Comparison of ENCODE assay signal across 1 cellular context in the genomic region with DNA sequence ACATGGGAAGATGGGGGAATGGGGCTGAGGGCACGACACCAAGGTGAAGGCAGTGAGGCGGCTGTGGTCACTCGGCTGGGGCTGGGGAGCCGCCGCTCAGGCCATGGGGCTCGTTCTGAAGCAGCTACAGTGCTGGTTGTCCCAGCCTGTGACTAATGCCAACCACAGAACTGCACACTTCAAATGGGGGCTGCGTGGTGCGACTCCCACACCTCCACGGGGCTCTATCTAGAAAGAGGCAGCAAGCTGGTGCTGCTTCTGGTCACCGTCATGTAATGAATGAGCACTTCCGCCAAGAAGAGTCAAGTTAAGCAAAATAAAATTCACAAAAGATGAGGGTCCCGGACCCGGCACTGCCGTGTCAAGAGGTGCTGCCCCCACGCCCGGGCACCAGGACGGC.
TF ChIP-seq lines count a peak whose summit lies in the region.

No MANE protein-coding gene starts in this region.

TF ChIP-seq in H1, 55 proteins besides CTCF, POLR2A, EP300 and RAD21:
- TF ChIP-seq NRF1 (IDR thresholded peaks at IDR 0.05; ENCODE audit: low read depth, low read length): no peak
- TF ChIP-seq SIN3A (conservative IDR thresholded peaks at IDR 0.05 in 1 of 2, IDR thresholded peaks at IDR 0.05 in 1 of 2; ENCODE audit: low read depth in 1 of 2, low read length in 2 of 2): no peak
- no peak for TF ChIP-seq SP2 (IDR thresholded peaks at IDR 0.05; ENCODE audit: low read length)
- TF ChIP-seq POLR2AphosphoS5 (IDR thresholded peaks at IDR 0.05; ENCODE audit: low read depth, low read length): no peak
- no peak for TF ChIP-seq SAP30 (IDR thresholded peaks at IDR 0.05; ENCODE audit: insufficient read depth, insufficient replicate concordance, low read length)
- TF ChIP-seq TEAD4 (IDR thresholded peaks at IDR 0.05; ENCODE audit: low read depth, low read length): no peak
- no peak for TF ChIP-seq ASH2L (IDR thresholded peaks at IDR 0.05; ENCODE audit: low read length)
- no peak for TF ChIP-seq JUND (IDR thresholded peaks at IDR 0.05; ENCODE audit: low read length)
- no peak for TF ChIP-seq YY1 (IDR thresholded peaks at IDR 0.05; ENCODE audit: low read depth, low read length)
- TF ChIP-seq SP1 (IDR thresholded peaks at IDR 0.05; ENCODE audit: low read depth, low read length): no peak
- no peak for TF ChIP-seq RFX5 (IDR thresholded peaks at IDR 0.05; ENCODE audit: borderline replicate concordance, low read depth, low read length)
- TF ChIP-seq SUZ12 (IDR thresholded peaks at IDR 0.05; ENCODE audit: low read length): no peak
- no peak for TF ChIP-seq EZH2 (IDR thresholded peaks at IDR 0.05; ENCODE audit: low read depth, low read length, severe bottlenecking)
- no peak for TF ChIP-seq TAF7 (optimal IDR thresholded peaks at IDR 0.05; ENCODE audit: borderline replicate concordance, low read depth, low read length)
- TF ChIP-seq JUN (IDR thresholded peaks at IDR 0.05; ENCODE audit: low read depth, low read length): no peak
- no peak for TF ChIP-seq EGR1 (IDR thresholded peaks at IDR 0.05; ENCODE audit: borderline replicate concordance, low read depth, low read length)
- TF ChIP-seq HDAC6 (IDR thresholded peaks at IDR 0.05; ENCODE audit: low read depth, low read length): no peak
- no peak for TF ChIP-seq HDAC2 (IDR thresholded peaks at IDR 0.05; ENCODE audit: borderline replicate concordance in 1 of 2, low read depth in 2 of 2, low read length in 2 of 2)
- TF ChIP-seq SRF (IDR thresholded peaks at IDR 0.05; ENCODE audit: low read depth, low read length): no peak
- TF ChIP-seq SP4 (IDR thresholded peaks at IDR 0.05; ENCODE audit: low read length): no peak
